Comparison of ENCODE assay signal across 17 cellular contexts in genomic region chr6:169174516-169175359, GRCh38.
DNase-seq lines count a peak whose midpoint lies in the region; ATAC-seq and TF ChIP-seq lines count a peak whose summit lies in the region.
"Had no signal": no experiment of that assay in that cellular context is flagged by ENCODE, and none has a peak within 500 bp of the region (broad histone marks: within the 10 kb centered on the region; RNA-seq: fewer than 3 reads in every experiment).

No MANE protein-coding gene starts in this region.

- H3K4me1 ChIP-seq in HEK293 (ENCODE audit: control insufficient read depth, insufficient read depth, low read length) (no peaks in the 10 kb centered on the region), PC-3 (ENCODE audit: insufficient read depth, low read length) (peaks cover 26% of the 10 kb centered on the region), psoas muscle (no peaks in the 10 kb centered on the region)
- H3K4me1 ChIP-seq: BLaER1 treated with 17β-estradiol and CSF1 and Interleukin-3, amounts not matched to agents 10 nM and 100 nM; prostate gland had no signal

- BruUV-seq in PC-3 (replicated peaks; lab: Mats Ljungman, UMichigan): no TSS peak

- no peaks in the 10 kb centered on the region for H3K27me3 ChIP-seq in PC-3 (ENCODE audit: low read length)
- H3K27me3 ChIP-seq in psoas muscle (ENCODE audit: insufficient read depth in 3 of 3, low read length in 2 of 3): peaks cover 0 to 4% (median 0%) of the 10 kb centered on the region in 3 donors
- H3K27me3 ChIP-seq: BLaER1 treated with 17β-estradiol and CSF1 and Interleukin-3, amounts not matched to agents 10 nM and 100 nM had no signal

- H3K36me3 ChIP-seq in HEK293 (ENCODE audit: control insufficient read depth in 2 of 2, insufficient read depth in 1 of 2, low read length in 2 of 2) (no peaks in the 10 kb centered on the region), PC-3 (ENCODE audit: low read depth, low read length) (no peaks in the 10 kb centered on the region), psoas muscle (ENCODE audit: insufficient read depth in 1 of 2, low read depth in 1 of 2) (no peaks in the 10 kb centered on the region)
- H3K36me3 ChIP-seq: BLaER1 treated with 17β-estradiol and CSF1 and Interleukin-3, amounts not matched to agents 10 nM and 100 nM; prostate gland had no signal

- no peaks in the 10 kb centered on the region for H3K9me2 ChIP-seq in PC-3 (replicated peaks; ENCODE audit: low read length)

- H3K9me3 ChIP-seq in HEK293 (ENCODE audit: control insufficient read depth, insufficient read depth, low read depth, low read length): no peaks in the 10 kb centered on the region
- no peaks in the 10 kb centered on the region for H3K9me3 ChIP-seq in PC-3 (ENCODE audit: low read length)
- no peaks in the 10 kb centered on the region for H3K9me3 ChIP-seq in psoas muscle
- H3K9me3 ChIP-seq: prostate gland had no signal

- intact Hi-C loops in PC-3 (cut with micrococcal nuclease): no loop called here
- intact Hi-C loops in psoas muscle (cut with DNase I): no loop called here

- H3K4me3 ChIP-seq in HEK293 (ENCODE audit: low read depth, low read length) (no peak overlapping the region), PC-3 (ENCODE audit: low read length) (no peak overlapping the region), psoas muscle (peak overlapping the region; percentile 52)
- H3K4me3 ChIP-seq: BLaER1 treated with 17β-estradiol and CSF1 and Interleukin-3, amounts not matched to agents 10 nM and 100 nM had no signal

- DNase-seq in PC-3 (no peak), epithelial cell of prostate (ENCODE audit: low read depth, low spot score) (no peak), psoas muscle (no peak), midbrain (lab: John Stamatoyannopoulos, UW) (no peak), HPDE6-E6E7 (ENCODE audit: extremely low spot score) (no peak)
- DNase-seq: activated CD4-positive, alpha-beta T cell treated with anti-CD3 and anti-CD28 coated beads, Interleukin-2, amount 50 U/mL, for 48 hours; activated CD4-positive, CD25-positive, alpha-beta regulatory T cell; activated naive CD4-positive, alpha-beta T cell treated with Interleukin-2 at 50 U/mL for 16 hours; Kasumi-1; kidney glomerular epithelial cell; NCI-H526; NK-92 treated with Interleukin-12 subunit alpha and Interleukin-12 subunit beta, amount 100 ng/mL, for 24 hours had no signal

- H2AFZ ChIP-seq in PC-3 (ENCODE audit: low read length): no peak overlapping the region; the same call in 1 of the 2 replicates

- ATAC-seq in PC-3: no peak
- ATAC-seq in psoas muscle: peak; percentile 60 to 89 (median 79)
- ATAC-seq in esophagus mucosa: no peak
- no peak for ATAC-seq in HG02870 (IDR thresholded peaks at IDR 0.05; ENCODE audit: unreplicated experiment)

- 50 to 81% (median 52%) methylated on average over 19 to 27 of the region's 28 CpGs for WGBS in psoas muscle, 3 donors

- H3K79me2 ChIP-seq in PC-3 (ENCODE audit: low read length): no peaks in the 10 kb centered on the region

- no peak for TF ChIP-seq CTCF in HEK293 (tag by site-specific recombination; IDR thresholded peaks at IDR 0.05)
- TF ChIP-seq CTCF in PC-3 (conservative IDR thresholded peaks at IDR 0.05; ENCODE audit: low read depth, low read length): no peak
- TF ChIP-seq CTCF in psoas muscle (IDR thresholded peaks at IDR 0.05): no peak

- H3K27ac ChIP-seq in HEK293 (ENCODE audit: extremely low read depth, low read depth, low read length) (no peak overlapping the region), PC-3 (ENCODE audit: low read length) (peak overlapping the region; percentile 97), epithelial cell of prostate (peak overlapping the region; percentile 74), psoas muscle (no peak overlapping the region)
- H3K27ac ChIP-seq: BLaER1 treated with 17β-estradiol and CSF1 and Interleukin-3, amounts not matched to agents 10 nM and 100 nM; prostate gland had no signal

- H3K4me2 ChIP-seq in PC-3 (ENCODE audit: low read length): no peak overlapping the region
- H3K4me2 ChIP-seq: BLaER1 treated with 17β-estradiol and CSF1 and Interleukin-3, amounts not matched to agents 10 nM and 100 nM had no signal

- H3F3A ChIP-seq in PC-3 (ENCODE audit: low read length, unreplicated experiment): no peaks in the 10 kb centered on the region

- POLR2A ChIA-PET in HEK293 (lab: Yijun Ruan, JAX) (no interaction called here), PC-3 (lab: Charles Lee; ENCODE audit: unreplicated experiment) (no interaction called here)

- CTCF ChIA-PET in HEK293 (lab: Yijun Ruan, JAX) (no interaction called here), PC-3 (lab: Charles Lee) (no interaction called here)

- 0 out of 2 replicates have a peak overlapping the region, but pooled peaks have one; percentile 31 for H3K9ac ChIP-seq in PC-3 (ENCODE audit: low read length)
- H3K9ac ChIP-seq: BLaER1 treated with 17β-estradiol and CSF1 and Interleukin-3, amounts not matched to agents 10 nM and 100 nM had no signal

- H4K20me1 ChIP-seq in PC-3 (ENCODE audit: low read length): no peaks in the 10 kb centered on the region
- H4K20me1 ChIP-seq: BLaER1 treated with 17β-estradiol and CSF1 and Interleukin-3, amounts not matched to agents 10 nM and 100 nM had no signal

TF ChIP-seq in HEK293, 187 proteins besides CTCF, POLR2A, EP300 and RAD21:
- TF ChIP-seq EGR2 (tag by site-specific recombination; IDR thresholded peaks at IDR 0.05; ENCODE audit: low read depth) (0 out of 2 replicates have a peak, but pooled peaks have one; percentile 9), GLIS1 (tag by site-specific recombination; IDR thresholded peaks at IDR 0.05) (no peak), ZFHX2 (tag by site-specific recombination; conservative IDR thresholded peaks at IDR 0.05) (0 out of 2 replicates have a peak, but pooled peaks have one; percentile 23)

Comparison
In these comparisons a context has a peak if more than half of its experiments do, and no peak if none do; other contexts are left out.
1. H3K27ac ChIP-seq: peak in PC-3 (single experiment) and epithelial cell of prostate (single experiment); none in HEK293 (single experiment) and psoas muscle (single experiment).
2. ATAC-seq: peak in psoas muscle (4 of 4); none in PC-3 (single experiment), esophagus mucosa (single experiment) and HG02870 (single experiment).